ENCODE assay signal across 11 cellular contexts in the genomic region with DNA sequence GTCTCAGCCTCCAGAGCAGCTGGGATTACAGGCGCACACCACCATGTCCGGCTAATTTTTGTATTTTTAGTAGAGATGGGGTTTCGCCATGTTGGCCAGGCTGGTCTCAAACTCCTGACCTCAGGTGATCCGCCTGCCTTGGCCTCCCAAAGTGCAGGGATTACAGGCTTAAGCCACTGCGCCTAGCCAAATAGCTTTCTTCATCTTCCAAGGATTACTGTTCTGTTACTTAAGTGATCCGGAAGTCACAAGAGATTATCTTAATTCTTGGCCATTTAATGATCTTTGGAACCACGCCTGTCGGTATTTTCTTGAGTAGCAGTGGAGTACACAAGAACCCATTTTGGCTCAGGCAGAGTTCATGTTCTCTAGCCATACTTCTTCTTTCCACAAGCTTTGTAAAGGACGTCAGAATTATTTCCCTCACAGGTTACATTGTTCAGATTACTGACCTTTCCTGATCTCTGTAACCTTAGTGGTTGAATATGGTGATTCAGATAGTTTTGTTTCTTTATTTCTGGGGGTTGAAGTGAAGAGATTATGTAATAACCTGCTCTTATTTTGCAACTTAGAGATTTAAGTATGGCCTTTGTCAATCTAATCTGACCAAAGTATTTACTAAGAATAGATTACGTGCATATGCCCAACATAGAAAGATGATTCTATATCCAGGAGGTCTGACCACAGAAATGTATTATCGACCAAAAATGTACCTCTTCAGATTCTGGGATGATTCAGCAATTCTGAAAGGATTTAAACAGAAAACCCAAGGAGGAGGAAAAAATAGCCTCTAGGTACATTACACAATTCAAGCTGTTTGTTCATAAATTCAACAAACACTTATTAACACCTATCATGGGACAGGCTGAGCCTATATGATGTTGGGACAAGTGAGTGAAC.
A peak's percentile ranks its signal among the peaks of the same experiment; 100 is the strongest.
DNase-seq lines count a peak whose midpoint lies in the region; ATAC-seq and TF ChIP-seq lines count a peak whose summit lies in the region.
"Had no signal": no experiment of that assay in that cellular context is flagged by ENCODE, and none has a peak within 500 bp of the region (broad histone marks: within the 10 kb centered on the region; RNA-seq: fewer than 3 reads in every experiment).

No MANE protein-coding gene starts in this region.

- H3K36me3 Mint-ChIP-seq in MCF 10A (ENCODE audit: insufficient read depth, unreplicated experiment) (no peaks in the 10 kb centered on the region), type B pancreatic cell (peaks cover 8% of the 10 kb centered on the region)
- peaks cover 6% of the 10 kb centered on the region for H3K36me3 Mint-ChIP-seq in activated T-cell treated with anti-CD3 and anti-CD28 coated beads, Interleukin-2, amount 50 U/mL, for 24 hours (ENCODE audit: low read depth)

- H3K4me1 Mint-ChIP-seq in MCF 10A (ENCODE audit: insufficient read depth, unreplicated experiment) (peaks cover 31% of the 10 kb centered on the region), type B pancreatic cell (ENCODE audit: unreplicated experiment) (no peaks in the 10 kb centered on the region)
- no peaks in the 10 kb centered on the region for H3K4me1 Mint-ChIP-seq in activated T-cell treated with anti-CD3 and anti-CD28 coated beads, Interleukin-2, amount 50 U/mL, for 24 hours (ENCODE audit: low read depth)
- H3K4me1 Mint-ChIP-seq: activated naive CD8-positive, alpha-beta T cell treated with anti-CD3 and anti-CD28 coated beads, Interleukin-2, amount 50 U/mL, for 24 hours had no signal

- no peaks in the 10 kb centered on the region for H3K9me3 Mint-ChIP-seq in MCF 10A (ENCODE audit: unreplicated experiment)
- no peaks in the 10 kb centered on the region for H3K9me3 Mint-ChIP-seq in type B pancreatic cell
- peaks cover 2% of the 10 kb centered on the region for H3K9me3 Mint-ChIP-seq in activated T-cell treated with anti-CD3 and anti-CD28 coated beads, Interleukin-2, amount 50 U/mL, for 24 hours
- H3K9me3 Mint-ChIP-seq: activated naive CD8-positive, alpha-beta T cell treated with anti-CD3 and anti-CD28 coated beads, Interleukin-2, amount 50 U/mL, for 24 hours had no signal

- intact Hi-C loops in MCF 10A (cut with micrococcal nuclease): loop anchor here (1.0 to 10.0 kb wide), 2 partner anchors 166 to 285 kb away; no protein-coding TSS in a partner anchor
- intact Hi-C loops in breast epithelium (cut with DNase I; ENCODE audit: low total_unique reads): no loop called here
- intact Hi-C loops in esophagus muscularis mucosa (cut with DNase I): loop anchor here (5.0 to 10.0 kb wide), 3 partner anchors 105 to 183 kb away; no protein-coding TSS in a partner anchor

- no peaks in the 10 kb centered on the region for H3K36me3 ChIP-seq in breast epithelium
- H3K36me3 ChIP-seq in esophagus muscularis mucosa: no peaks in the 10 kb centered on the region

- H3K27ac ChIP-seq in breast epithelium (no peak overlapping the region), esophagus muscularis mucosa (replicated peaks in 1 of 4) (no peak overlapping the region)

- TF ChIP-seq EP300 in esophagus muscularis mucosa (IDR thresholded peaks at IDR 0.05): no peak

- no peak for TF ChIP-seq CTCF in MCF 10A (IDR thresholded peaks at IDR 0.05; ENCODE audit: unreplicated experiment)
- TF ChIP-seq CTCF in breast epithelium (IDR thresholded peaks at IDR 0.05): no peak
- TF ChIP-seq CTCF in fibroblast of pulmonary artery (IDR thresholded peaks at IDR 0.05; ENCODE audit: low read length, missing control alignments): no peak
- no peak for TF ChIP-seq CTCF in type B pancreatic cell (conservative IDR thresholded peaks at IDR 0.05)
- TF ChIP-seq CTCF in esophagus muscularis mucosa (IDR thresholded peaks at IDR 0.05): no peak

- H3K4me3 ChIP-seq in breast epithelium: no peak overlapping the region
- H3K4me3 ChIP-seq in fibroblast of pulmonary artery (replicated peaks; ENCODE audit: low read depth, low read length): no peak overlapping the region
- H3K4me3 ChIP-seq in esophagus muscularis mucosa: no peak overlapping the region

- no peaks in the 10 kb centered on the region for H3K9me3 ChIP-seq in breast epithelium
- no peaks in the 10 kb centered on the region for H3K9me3 ChIP-seq in esophagus muscularis mucosa

- H3K27me3 Mint-ChIP-seq in MCF 10A (ENCODE audit: insufficient read depth, unreplicated experiment) (no peaks in the 10 kb centered on the region), type B pancreatic cell (no peaks in the 10 kb centered on the region)
- no peaks in the 10 kb centered on the region for H3K27me3 Mint-ChIP-seq in activated T-cell treated with anti-CD3 and anti-CD28 coated beads, Interleukin-2, amount 50 U/mL, for 24 hours

- POLR2A ChIA-PET in MCF 10A (lab: Yijun Ruan, JAX): interaction anchor here (0.9 to 1.8 kb wide), 4 partner anchors 17 to 191 kb away, joined by 3 to 5 read pairs (median 4); no protein-coding TSS in a partner anchor

- no peak for ATAC-seq in GM19452 (IDR thresholded peaks at IDR 0.05; ENCODE audit: unreplicated experiment)
- ATAC-seq: activated naive CD8-positive, alpha-beta T cell treated with anti-CD3 and anti-CD28 coated beads, Interleukin-2, amount 50 U/mL, for 24 hours had no signal

- in situ Hi-C loops in SK-MEL-5 (cut with HindIII; ENCODE audit: low pct_unique_long_range_greater_than_20kb, low sequenced_read_pairs): no loop called here

- TF ChIP-seq POLR2A in breast epithelium (IDR thresholded peaks at IDR 0.05) (no peak), esophagus muscularis mucosa (IDR thresholded peaks at IDR 0.05; ENCODE audit: low read depth) (no peak)

- H3K4me3 Mint-ChIP-seq in MCF 10A (ENCODE audit: unreplicated experiment): no peak overlapping the region
- no peak overlapping the region for H3K4me3 Mint-ChIP-seq in type B pancreatic cell
- H3K4me3 Mint-ChIP-seq in activated T-cell treated with anti-CD3 and anti-CD28 coated beads, Interleukin-2, amount 50 U/mL, for 24 hours: no peak overlapping the region
- H3K4me3 Mint-ChIP-seq: activated naive CD8-positive, alpha-beta T cell treated with anti-CD3 and anti-CD28 coated beads, Interleukin-2, amount 50 U/mL, for 24 hours had no signal

- CTCF ChIA-PET in MCF 10A (lab: Yijun Ruan, JAX): interaction anchor here (0.5 to 2.0 kb wide), 9 partner anchors 86 to 217 kb away, joined by 3 to 7 read pairs (median 4); no protein-coding TSS in a partner anchor

- no TSS peak for BruUV-seq in MCF 10A (replicated peaks; lab: Mats Ljungman, UMichigan)

- 89% methylated on average over 11 of the region's 11 CpGs for WGBS in esophagus muscularis mucosa

- H3K4me1 ChIP-seq in breast epithelium (no peaks in the 10 kb centered on the region), esophagus muscularis mucosa (peaks cover 0 to 3% (median 0%) of the 10 kb centered on the region in 4 donors)

- H3K27ac Mint-ChIP-seq in MCF 10A (ENCODE audit: low read depth, unreplicated experiment): peak overlapping the region; percentile 81
- H3K27ac Mint-ChIP-seq in type B pancreatic cell: no peak overlapping the region
- no peak overlapping the region for H3K27ac Mint-ChIP-seq in activated T-cell treated with anti-CD3 and anti-CD28 coated beads, Interleukin-2, amount 50 U/mL, for 24 hours
- H3K27ac Mint-ChIP-seq: activated naive CD8-positive, alpha-beta T cell treated with anti-CD3 and anti-CD28 coated beads, Interleukin-2, amount 50 U/mL, for 24 hours had no signal

- no peaks in the 10 kb centered on the region for H3K27me3 ChIP-seq in breast epithelium
- no peaks in the 10 kb centered on the region for H3K27me3 ChIP-seq in esophagus muscularis mucosa

- DNase-seq in MCF 10A (ENCODE audit: unreplicated experiment) (peak; percentile 86), breast epithelium (ENCODE audit: low spot score in 2 of 2) (no peak), SK-MEL-5 (ENCODE audit: low read depth, low spot score) (peak; percentile 80), fibroblast of pulmonary artery (ENCODE audit: low read depth) (peak; percentile 93), type B pancreatic cell (ENCODE audit: extremely low spot score, unreplicated experiment) (no peak), esophagus muscularis mucosa (ENCODE audit: extremely low spot score) (no peak)
- no peak for DNase-seq in activated T-cell treated with anti-CD3 and anti-CD28 coated beads, Interleukin-2, amount 50 U/mL, for 24 hours
- DNase-seq: 8988T; activated naive CD8-positive, alpha-beta T cell treated with anti-CD3 and anti-CD28 coated beads, Interleukin-2, amount 50 U/mL, for 24 hours; NCI-H1694 had no signal

Comparison
In these comparisons a context has a peak if more than half of its experiments do, and no peak if none do; other contexts are left out.
1. DNase-seq: peak in MCF 10A (single experiment), SK-MEL-5 (single experiment) and fibroblast of pulmonary artery (single experiment); none in breast epithelium (0 of 2), type B pancreatic cell (single experiment), activated T-cell treated with anti-CD3 and anti-CD28 coated beads, Interleukin-2, amount 50 U/mL, for 24 hours (single experiment) and esophagus muscularis mucosa (single experiment).